Comparison of ENCODE assay signal across 13 cellular contexts in the genomic region with DNA sequence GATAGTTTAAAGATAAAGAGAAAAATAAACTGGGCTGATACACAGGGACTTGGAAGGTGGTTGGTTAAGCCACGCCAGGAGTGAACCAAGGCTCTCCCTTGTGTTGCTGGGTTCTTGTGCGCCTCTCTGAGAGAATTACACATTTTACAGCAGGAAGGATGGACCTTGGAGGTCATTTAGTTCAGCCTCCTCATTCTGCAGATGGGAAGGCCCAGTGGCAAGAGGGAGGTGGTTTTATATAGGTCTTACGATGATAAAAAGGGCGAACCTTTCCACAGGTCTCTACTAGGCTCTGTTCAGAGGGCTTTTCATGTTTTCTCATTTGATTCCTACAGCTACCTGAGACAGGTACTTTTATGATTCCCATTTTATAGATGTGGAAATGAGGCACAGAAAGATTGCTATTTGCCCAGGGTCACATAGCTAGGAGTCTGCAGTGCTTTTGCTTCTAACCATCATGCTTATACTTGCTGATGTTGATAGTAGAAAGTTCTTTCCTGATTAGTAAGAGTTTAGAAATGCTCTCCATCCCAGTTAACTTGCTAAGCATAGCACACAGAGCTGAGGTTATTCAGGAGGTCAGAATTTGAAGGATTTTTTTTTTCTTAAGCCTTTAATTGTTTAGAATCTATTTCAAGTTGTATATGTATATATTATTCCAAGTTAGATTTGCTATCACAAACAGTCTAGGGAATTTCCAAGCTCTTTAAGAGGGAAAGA. TPM values are rescaled to one million over a fixed set of nuclear protein-coding genes. Genes with fewer than 3 reads are reported as not detected.
DNase-seq lines count a peak whose midpoint lies in the region; ATAC-seq, FAIRE-seq and TF ChIP-seq lines count a peak whose summit lies in the region.
"Had no signal": no experiment of that assay in that cellular context is flagged by ENCODE, and none has a peak within 500 bp of the region (broad histone marks: within the 10 kb centered on the region; RNA-seq: fewer than 3 reads in every experiment).

No MANE protein-coding gene starts in this region.

- H3K4me3 ChIP-seq in GM12878 (no peak overlapping the region), transverse colon (no peak overlapping the region)
- H3K4me3 ChIP-seq: thyroid gland had no signal

- H3K36me3 ChIP-seq in GM12878 (ENCODE audit: control insufficient read depth in 2 of 2, insufficient read depth in 2 of 2, low read length in 1 of 2) (peaks cover 6 to 12% of the 10 kb centered on the region in 2 experiments; a peak in 3 of 4 replicates), transverse colon (no peaks in the 10 kb centered on the region)
- H3K36me3 ChIP-seq: thyroid gland had no signal

- peaks cover 77% of the 10 kb centered on the region for H3K4me1 Mint-ChIP-seq in activated naive CD8-positive, alpha-beta T cell (ENCODE audit: low read depth)
- H3K4me1 Mint-ChIP-seq in activated naive CD8-positive, alpha-beta T cell treated with anti-CD3 and anti-CD28 coated beads for 36 hours: peaks cover 42% of the 10 kb centered on the region

- ATAC-seq in GM12878: peak; percentile 8; the same call in 2 of the 3 replicates
- no peak for ATAC-seq in HG03280 (IDR thresholded peaks at IDR 0.05; ENCODE audit: unreplicated experiment)
- no peak for ATAC-seq in HG03520 (IDR thresholded peaks at IDR 0.05; ENCODE audit: unreplicated experiment)
- ATAC-seq: activated CD4-positive, CD25-positive, alpha-beta regulatory T cell treated with anti-CD3 and anti-CD28 coated beads, Interleukin-2, amount 50 U/mL, for 24 hours had no signal

- TF ChIP-seq POLR2A in GM12878 (IDR thresholded peaks at IDR 0.05; ENCODE audit: low read depth, low read length) (no peak), transverse colon (IDR thresholded peaks at IDR 0.05) (no peak)

- CTCF ChIA-PET in GM12878 (lab: Yijun Ruan, JAX): interaction anchor here (0.6 to 0.7 kb wide), 2 partner anchors 41 to 262 kb away, joined by 3 to 4 read pairs; no protein-coding TSS in a partner anchor

- in situ Hi-C loops in GM12878 (cut with MboI) (loop anchor here (25.0 kb wide), 1 partner anchor 313 kb away; no protein-coding TSS in a partner anchor), transverse colon (cut with MboI; ENCODE audit: low pct_ligation_motif_present in 1 of 4, low pct_unique_long_range_greater_than_20kb in 1 of 4, low sequenced_read_pairs in 3 of 4) (no loop called here)

- TSS peak; percentile 2 for BruUV-seq in GM12878 (replicated peaks; lab: Mats Ljungman, UMichigan)

- intact Hi-C loops in GM12878 (cut with micrococcal nuclease; ENCODE audit: unreplicated experiment) (no loop called here), transverse colon (cut with DNase I; ENCODE audit: low total_unique reads) (no loop called here)

- H3K4me1 ChIP-seq in GM12878 (ENCODE audit: control insufficient read depth, insufficient read depth, low read length) (peaks cover 4% of the 10 kb centered on the region; the same call in 1 of the 2 replicates), transverse colon (peaks cover 0 to 48% (median 17%) of the 10 kb centered on the region in 4 donors)

- H3K9me3 ChIP-seq in GM12878 (replicated peaks; ENCODE audit: control insufficient read depth, insufficient read depth, low read length) (peaks cover 17% of the 10 kb centered on the region), transverse colon (peaks cover 0 to 4% of the 10 kb centered on the region in 2 donors)
- H3K9me3 ChIP-seq: thyroid gland had no signal

- no peak for TF ChIP-seq RAD21 in GM12878 (IDR thresholded peaks at IDR 0.05; ENCODE audit: insufficient read depth, low read depth, low read length)

- no peak for DNase-seq in activated naive CD8-positive, alpha-beta T cell treated with anti-CD3 and anti-CD28 coated beads for 36 hours
- no peak for DNase-seq in GM12878 (ENCODE audit: low read depth, low spot score)
- DNase-seq in kidney glomerular epithelial cell (lab: John Stamatoyannopoulos, UW): peak; percentile 64
- no peak for DNase-seq in transverse colon
- no peak for DNase-seq in stimulated activated CD4-positive, alpha-beta T cell treated with anti-CD3 and anti-CD28 coated beads, Interleukin-4, amount 100 ng/mL, for 24 hours
- DNase-seq: DMS153, thyroid gland had no signal

- TF ChIP-seq CTCF in GM12878 (IDR thresholded peaks at IDR 0.05 in 2 of 3, conservative IDR thresholded peaks at IDR 0.05 in 1 of 3; ENCODE audit: control insufficient read depth in 2 of 3, extremely low read depth in 1 of 3, insufficient read depth in 1 of 3, low read depth in 3 of 3, low read length in 3 of 3): no peak
- TF ChIP-seq CTCF in transverse colon (IDR thresholded peaks at IDR 0.05): no peak

- H3K27me3 Mint-ChIP-seq in activated naive CD8-positive, alpha-beta T cell: no peaks in the 10 kb centered on the region
- H3K27me3 Mint-ChIP-seq in activated naive CD8-positive, alpha-beta T cell treated with anti-CD3 and anti-CD28 coated beads for 36 hours: no peaks in the 10 kb centered on the region
- H3K27me3 Mint-ChIP-seq: central memory CD8-positive, alpha-beta T cell had no signal

- RAD21 ChIA-PET in GM12878 (lab: Charles Lee; ENCODE audit: unreplicated experiment): interaction anchor here (0.8 to 2.9 kb wide), 2 partner anchors 11 to 311 kb away, joined by 4 to 15 read pairs; no protein-coding TSS in a partner anchor

- H3K4me2 ChIP-seq in GM12878 (ENCODE audit: control insufficient read depth, insufficient read depth): no peak overlapping the region

- H3K4me3 Mint-ChIP-seq in activated naive CD8-positive, alpha-beta T cell: peak overlapping the region; percentile 7
- H3K4me3 Mint-ChIP-seq in activated naive CD8-positive, alpha-beta T cell treated with anti-CD3 and anti-CD28 coated beads for 36 hours: no peak overlapping the region
- H3K4me3 Mint-ChIP-seq: central memory CD8-positive, alpha-beta T cell had no signal

- peaks cover 85% of the 10 kb centered on the region for H3K79me2 ChIP-seq in GM12878 (ENCODE audit: control insufficient read depth, insufficient read depth, low read length)

- no peaks in the 10 kb centered on the region for H3K9me3 Mint-ChIP-seq in activated naive CD8-positive, alpha-beta T cell (ENCODE audit: low read depth)
- peaks cover 11% of the 10 kb centered on the region for H3K9me3 Mint-ChIP-seq in activated naive CD8-positive, alpha-beta T cell treated with anti-CD3 and anti-CD28 coated beads for 36 hours

- 99% methylated on average over 4 of the region's 4 CpGs for WGBS in GM12878 (ENCODE audit: insufficient coverage, insufficient replicate concordance, low lambda C conversion rate, missing lambda C conversion rate)
- 86 to 96% methylated on average over 3 to 4 of the region's 4 CpGs for WGBS in transverse colon (ENCODE audit: low coverage in 1 of 2), 2 donors

- H3K27ac ChIP-seq in GM12878 (ENCODE audit: control insufficient read depth, insufficient read depth) (no peak overlapping the region), transverse colon (peak overlapping the region; percentile 32 to 74 (median 50))
- H3K27ac ChIP-seq: thyroid gland had no signal

- no peak overlapping the region for H3K9ac ChIP-seq in GM12878 (ENCODE audit: control insufficient read depth, insufficient read depth, low read length)

- peaks cover 46% of the 10 kb centered on the region for H3K36me3 Mint-ChIP-seq in activated naive CD8-positive, alpha-beta T cell
- H3K36me3 Mint-ChIP-seq in activated naive CD8-positive, alpha-beta T cell treated with anti-CD3 and anti-CD28 coated beads for 36 hours: peaks cover 80% of the 10 kb centered on the region

- H4K20me1 ChIP-seq in GM12878 (ENCODE audit: control insufficient read depth, insufficient read depth): no peaks in the 10 kb centered on the region

- no peak for FAIRE-seq in GM12878 (lab: Jason Lieb, UNC)
- FAIRE-seq: A204.1 had no signal

- TF ChIP-seq EP300 in GM12878 (IDR thresholded peaks at IDR 0.05; ENCODE audit: borderline replicate concordance in 1 of 2, control insufficient read depth in 1 of 2, low read depth in 2 of 2, low read length in 2 of 2) (no peak), transverse colon (IDR thresholded peaks at IDR 0.05; ENCODE audit: low read depth) (no peak)

- POLR2A ChIA-PET in GM12878 (lab: Charles Lee): interaction anchor here (0.9 kb wide), 1 partner anchor 11 kb away, joined by 3 read pairs; no protein-coding TSS in a partner anchor

- SMC1A ChIA-PET in GM12878 (lab: Charles Lee; ENCODE audit: uncharacterized antibody, unreplicated experiment): interaction anchor here (0.9 to 1.2 kb wide), 2 partner anchors 11 kb away, joined by 4 read pairs; no protein-coding TSS in a partner anchor

- no peaks in the 10 kb centered on the region for H3K27me3 ChIP-seq in GM12878 (replicated peaks in 1 of 2; ENCODE audit: control insufficient read depth in 2 of 2, insufficient read depth in 2 of 2, low read length in 1 of 2)
- H3K27me3 ChIP-seq in transverse colon: no peaks in the 10 kb centered on the region
- H3K27me3 ChIP-seq: thyroid gland had no signal

- no peak overlapping the region for H3K27ac Mint-ChIP-seq in activated naive CD8-positive, alpha-beta T cell
- H3K27ac Mint-ChIP-seq in activated naive CD8-positive, alpha-beta T cell treated with anti-CD3 and anti-CD28 coated beads for 36 hours: no peak overlapping the region

- H2AFZ ChIP-seq in GM12878 (ENCODE audit: control insufficient read depth, low read depth, low read length): no peak overlapping the region

TF ChIP-seq in GM12878, 131 proteins besides CTCF, POLR2A, EP300 and RAD21 (continues in another document):
- no peak for TF ChIP-seq ATF7 (IDR thresholded peaks at IDR 0.05; ENCODE audit: low read depth)

RNA-seq across cellular contexts. Expression of a gene that starts 12.8 kb away (rescaled TPM):
- total RNA-seq in activated naive CD8-positive, alpha-beta T cell treated with anti-CD3 and anti-CD28 coated beads for 36 hours: 10 to 100 TPM; 33.9 to 41.9 TPM
- 251 and 262 TPM in 2 replicates for total RNA-seq in GM12878 (2013; cell fraction: nucleolus; rRNA removed)
- 32.2 and 33.7 TPM in 2 replicates for total RNA-seq in GM12878 (2014; rRNA removed)
- 37.0 and 39.1 TPM in 2 replicates for total RNA-seq in GM12878 (2014; rRNA removed; fragmentation: Illumina TruSeq; extraction: Trizol)
- 37.5 and 37.7 TPM in 2 replicates for total RNA-seq in GM12878 (2021)
- polyA plus RNA-seq in GM12878 (2011; ENCODE audit: low read depth): 14.0 TPM
- polyA plus RNA-seq in GM12878 (2011; rRNA removed): 13.6 and 19.7 TPM in 2 replicates
- 23.6 and 25.1 TPM in 2 replicates for polyA plus RNA-seq in GM12878 (2011; cell fraction: cytosol; rRNA removed)
- polyA plus RNA-seq in GM12878 (2011; cell fraction: nucleus; rRNA removed): 36.9 and 47.3 TPM in 2 replicates
- polyA plus RNA-seq in GM12878 (2012): 14.9 and 17.9 TPM in 2 replicates
- polyA plus RNA-seq in GM12878 (2014; fragmentation: Illumina TruSeq; extraction: Trizol): 31.1 and 40.9 TPM in 2 replicates
- polyA plus RNA-seq in GM12878 (2014; fragmentation: Nextera tagmentation; extraction: Ambion mirVana): 1 to 10 TPM; 4.3 to 6.7 TPM
- polyA plus RNA-seq in GM12878 (2014; rRNA removed): 22.5 and 23.5 TPM in 2 replicates
- polyA plus RNA-seq in GM12878 (2016; fragmentation: Nextera tagmentation; extraction: Ambion mirVana): 10 to 100 TPM; 11.9 to 13.2 TPM
- 71.2 and 77.4 TPM in 2 replicates for polyA minus RNA-seq in GM12878 (2011; rRNA and poly(A)+ RNA removed)
- polyA minus RNA-seq in GM12878 (2011; cell fraction: cytosol; rRNA and poly(A)+ RNA removed): 17.7 and 17.9 TPM in 2 replicates
- polyA minus RNA-seq in GM12878 (2011; cell fraction: nucleus; rRNA and poly(A)+ RNA removed): 62.4 and 93.5 TPM in 2 replicates
- 10 to 100 TPM; 18.9 to 90.9 (median 30.5) TPM for total RNA-seq in transverse colon
